19 cellular contexts compared by ENCODE assay signal in genomic region chr13:52319876-52320275, GRCh38.
DNase-seq lines count a peak whose midpoint lies in the region; ATAC-seq, FAIRE-seq and TF ChIP-seq lines count a peak whose summit lies in the region.
"Had no signal": no experiment of that assay in that cellular context is flagged by ENCODE, and none has a peak within 500 bp of the region (broad histone marks: within the 10 kb centered on the region; RNA-seq: fewer than 3 reads in every experiment).

No MANE protein-coding gene starts in this region.

- no peak for FAIRE-seq in A549 (lab: Jason Lieb, UNC)

- H3K27ac ChIP-seq in A549 = no peak overlapping the region
- H3K27ac ChIP-seq: BLaER1, KMS-11 had no signal

- peaks cover 5% of the 10 kb centered on the region for H3K27me3 Mint-ChIP-seq in activated naive CD4-positive, alpha-beta T cell treated with anti-CD3 and anti-CD28 coated beads for 36 hours (ENCODE audit: low read depth)

- H3K36me3 Mint-ChIP-seq in activated naive CD4-positive, alpha-beta T cell treated with anti-CD3 and anti-CD28 coated beads for 36 hours (ENCODE audit: low read depth) = no peaks in the 10 kb centered on the region

- no peak overlapping the region for H3K4me3 ChIP-seq in A549
- H3K4me3 ChIP-seq in epithelial cell of esophagus (ENCODE audit: low read length) = no peak overlapping the region
- H3K4me3 ChIP-seq: BLaER1 had no signal

- WGBS in A549 (ENCODE audit: missing lambda C conversion rate) = 0% methylated on average over 2 of the region's 2 CpGs

- H3K4me2 ChIP-seq in A549 = no peak overlapping the region
- H3K4me2 ChIP-seq: BLaER1, KMS-11, SK-N-SH had no signal

- no peaks in the 10 kb centered on the region for H3K9me3 Mint-ChIP-seq in activated naive CD4-positive, alpha-beta T cell treated with anti-CD3 and anti-CD28 coated beads for 36 hours
- H3K9me3 Mint-ChIP-seq: CD4-positive, alpha-beta memory T cell had no signal

- no peaks in the 10 kb centered on the region for H3K9me3 ChIP-seq in A549
- H3K9me3 ChIP-seq: BLaER1, SK-N-SH had no signal

- H3K27ac Mint-ChIP-seq in activated naive CD4-positive, alpha-beta T cell treated with anti-CD3 and anti-CD28 coated beads for 36 hours = no peak overlapping the region
- H3K27ac Mint-ChIP-seq: CD4-positive, alpha-beta memory T cell had no signal

- ATAC-seq in A549 (no peak), HG02571 (IDR thresholded peaks at IDR 0.05; ENCODE audit: unreplicated experiment) (no peak), GM21447 (IDR thresholded peaks at IDR 0.05; ENCODE audit: unreplicated experiment) (no peak)

- CTCF ChIA-PET in A549 (lab: Yijun Ruan, JAX) = no interaction called here
- CTCF ChIA-PET in activated naive CD4-positive, alpha-beta T cell treated with anti-CD3 and anti-CD28 coated beads for 36 hours (lab: Charles Lee) = no interaction called here

- no peak for TF ChIP-seq EP300 in A549 (IDR thresholded peaks at IDR 0.05)

- no peak overlapping the region for H3K4me3 Mint-ChIP-seq in activated naive CD4-positive, alpha-beta T cell treated with anti-CD3 and anti-CD28 coated beads for 36 hours
- H3K4me3 Mint-ChIP-seq: CD4-positive, alpha-beta memory T cell had no signal

- TF ChIP-seq CTCF in A549 (IDR thresholded peaks at IDR 0.05) = no peak
- TF ChIP-seq CTCF in epithelial cell of esophagus (IDR thresholded peaks at IDR 0.05; ENCODE audit: insufficient read depth, low read depth, low read length, missing control alignments) = no peak

- H3K4me1 ChIP-seq in A549 = no peaks in the 10 kb centered on the region
- H3K4me1 ChIP-seq: BLaER1 had no signal

- intact Hi-C loops in activated naive CD4-positive, alpha-beta T cell treated with anti-CD3 and anti-CD28 coated beads for 36 hours (cut with micrococcal nuclease) = no loop called here

- POLR2A ChIA-PET in A549 (lab: Yijun Ruan, JAX) = no interaction called here

- no peak for TF ChIP-seq RAD21 in A549 (conservative IDR thresholded peaks at IDR 0.05 in 1 of 2, IDR thresholded peaks at IDR 0.05 in 1 of 2)

- H3K4me1 Mint-ChIP-seq in activated naive CD4-positive, alpha-beta T cell treated with anti-CD3 and anti-CD28 coated beads for 36 hours (ENCODE audit: low read depth) = no peaks in the 10 kb centered on the region

- no peak for TF ChIP-seq POLR2A in A549 (IDR thresholded peaks at IDR 0.05; ENCODE audit: low read length)

- no peak for DNase-seq in A549 (ENCODE audit: low read depth in 1 of 2, low spot score in 1 of 2)
- peak; percentile 10 for DNase-seq in ELR (ENCODE audit: low read depth)
- DNase-seq in M059J (ENCODE audit: low read depth) = peak; percentile 8
- peak; percentile 52 for DNase-seq in epithelial cell of esophagus (ENCODE audit: low read depth)
- no peak for DNase-seq in SHP77 (lab: John Stamatoyannopoulos, UW)
- no peak for DNase-seq in activated naive CD4-positive, alpha-beta T cell treated with anti-CD3 and anti-CD28 coated beads for 36 hours
- DNase-seq: CD4-positive, alpha-beta memory T cell; DMS153; GOT3; MM.1S; NCI-H1694 treated with DMSO at 0.1 percent for 48 hours; NCI-H510A; NCI-H774; SHP77 treated with DMSO at 0.1 percent for 48 hours; SK-N-SH had no signal

TF ChIP-seq in A549, 52 proteins besides CTCF, POLR2A, EP300 and RAD21:
- TF ChIP-seq MAX (IDR thresholded peaks at IDR 0.05) = no peak
- TF ChIP-seq KDM1A (IDR thresholded peaks at IDR 0.05; ENCODE audit: low read depth) = no peak
- TF ChIP-seq BCL3 (IDR thresholded peaks at IDR 0.05) = no peak
- no peak for TF ChIP-seq FOSL2 (IDR thresholded peaks at IDR 0.05)
- TF ChIP-seq FOSL2 (CRISPR knock-in tag; IDR thresholded peaks at IDR 0.05) = 0 out of 2 replicates have a peak, but pooled peaks have one; percentile 13
- TF ChIP-seq TFCP2L1 (CRISPR knock-in tag; IDR thresholded peaks at IDR 0.05) = no peak
- TF ChIP-seq RFX5 (IDR thresholded peaks at IDR 0.05) = no peak

Comparison
In these comparisons a context has a peak if more than half of its experiments do, and no peak if none do; other contexts are left out.
1. DNase-seq: peak in ELR (single experiment), M059J (single experiment) and epithelial cell of esophagus (single experiment); none in A549 (0 of 2), SHP77 (0 of 2) and activated naive CD4-positive, alpha-beta T cell treated with anti-CD3 and anti-CD28 coated beads for 36 hours (single experiment).